Comparison of ENCODE assay signal across 27 cellular contexts in genomic region chr10:105726149-105726548, GRCh38.
"Had no signal": no experiment of that assay in that cellular context is flagged by ENCODE, and none has a peak within 500 bp of the region (broad histone marks: within the 10 kb centered on the region; RNA-seq: fewer than 3 reads in every experiment).

No MANE protein-coding gene starts in this region.

- H3K9me3 Mint-ChIP-seq: nephron had no signal

- H2AFZ ChIP-seq: neural progenitor cell, parathyroid adenoma had no signal

- H3K4me1 ChIP-seq: neural progenitor cell, parathyroid adenoma, psoas muscle, right lobe of liver, stomach, thyroid gland, tibial nerve, vagina had no signal

- H3K27me3 ChIP-seq: neural progenitor cell, ovary, right lobe of liver, sigmoid colon, stomach, thyroid gland, tibial nerve, upper lobe of left lung, vagina had no signal

- H3K27me3 Mint-ChIP-seq: progenitor cell of endocrine pancreas; stimulated activated naive B cell treated with anti-CD40 and anti-IgM and Interleukin-4, amounts not matched to agents 10 μg/mL and 1 μg/mL and 100 μg/mL, for 72 hours; stimulated activated naive CD8-positive, alpha-beta T cell treated with anti-CD3 and anti-CD28 coated beads, Interleukin-15, Interleukin-2, amounts not matched to agents 100 ng/mL and 50 ng/mL, for 24 hours had no signal

- H3K36me3 ChIP-seq: neural progenitor cell, ovary, right lobe of liver, sigmoid colon, stomach, thoracic aorta, thyroid gland, tibial nerve, upper lobe of left lung, vagina had no signal

- H3K4me2 ChIP-seq: neural progenitor cell had no signal

- H3K9ac ChIP-seq: neural progenitor cell, parathyroid adenoma had no signal

- DNase-seq: occipital lobe; ovary; posterior cingulate gyrus; psoas muscle; right cardiac atrium; right lobe of liver; sigmoid colon; small intestine; stimulated activated CD4-positive, alpha-beta T cell treated with anti-CD3 and anti-CD28 coated beads, Interleukin-15, amount 100 ng/mL, for 24 hours; stimulated activated CD4-positive, alpha-beta T cell treated with anti-CD3 and anti-CD28 coated beads, Interleukin-2, amount 100 ng/mL, for 24 hours; stimulated activated CD4-positive, alpha-beta T cell treated with anti-CD3 and anti-CD28 coated beads, Interleukin-2, amount 100 ng/mL, for 48 hours; stimulated activated CD4-positive, alpha-beta T cell treated with anti-CD3 and anti-CD28 coated beads, Interleukin-4, amount 100 ng/mL, for 24 hours; stimulated activated naive B cell treated with anti-CD40 and anti-IgM and Interleukin-4, amounts not matched to agents 10 μg/mL and 1 μg/mL and 100 μg/mL, for 72 hours; stimulated activated naive CD4-positive, alpha-beta T cell treated with Interleukin-2 at 50 U/mL for 16 hours; stomach; thyroid gland; upper lobe of left lung had no signal

- H3K4me3 ChIP-seq: neural progenitor cell, ovary, psoas muscle, right lobe of liver, sigmoid colon, stomach, thoracic aorta, thyroid gland, tibial nerve, upper lobe of left lung, vagina had no signal

- FAIRE-seq: small intestine, urothelium cell line had no signal

- H3K36me3 Mint-ChIP-seq: neural progenitor cell; stimulated activated effector memory CD8-positive, alpha-beta T cell treated with anti-CD3 and anti-CD28 coated beads, Interleukin-12 subunit alpha, Interleukin-12 subunit beta, amount 100 ng/mL, for 72 hours; stimulated activated naive B cell treated with anti-CD40 and anti-IgM and Interleukin-4, amounts not matched to agents 10 μg/mL and 1 μg/mL and 100 μg/mL, for 72 hours had no signal

- H3K27ac ChIP-seq: neural progenitor cell, ovary, parathyroid adenoma, psoas muscle, right lobe of liver, sigmoid colon, stomach, thoracic aorta, thyroid gland, tibial nerve, upper lobe of left lung, vagina had no signal

- H3K79me2 ChIP-seq: parathyroid adenoma had no signal

- H3K9me3 ChIP-seq: ovary, psoas muscle, right lobe of liver, sigmoid colon, stomach, thoracic aorta, thyroid gland, tibial nerve, upper lobe of left lung, vagina had no signal

- H3K4me3 Mint-ChIP-seq: nephron; neural progenitor cell; stimulated activated effector memory CD8-positive, alpha-beta T cell treated with anti-CD3 and anti-CD28 coated beads, Interleukin-12 subunit alpha, Interleukin-12 subunit beta, amount 100 ng/mL, for 72 hours; stimulated activated naive B cell treated with anti-CD40 and anti-IgM and Interleukin-4, amounts not matched to agents 10 μg/mL and 1 μg/mL and 100 μg/mL, for 72 hours; stimulated activated naive CD8-positive, alpha-beta T cell treated with anti-CD3 and anti-CD28 coated beads, Interleukin-15, Interleukin-2, amounts not matched to agents 100 ng/mL and 50 ng/mL, for 24 hours had no signal

- ATAC-seq: psoas muscle; right cardiac atrium; right lobe of liver; stimulated activated effector memory CD8-positive, alpha-beta T cell treated with anti-CD3 and anti-CD28 coated beads, Interleukin-12 subunit alpha, Interleukin-12 subunit beta, amount 100 ng/mL, for 72 hours; stimulated activated naive B cell treated with anti-CD40 and anti-IgM and Interleukin-4, amounts not matched to agents 10 μg/mL and 1 μg/mL and 100 μg/mL, for 72 hours had no signal

- H3K27ac Mint-ChIP-seq: nephron; neural progenitor cell; progenitor cell of endocrine pancreas; stimulated activated effector memory CD8-positive, alpha-beta T cell treated with anti-CD3 and anti-CD28 coated beads, Interleukin-12 subunit alpha, Interleukin-12 subunit beta, amount 100 ng/mL, for 72 hours; stimulated activated naive B cell treated with anti-CD40 and anti-IgM and Interleukin-4, amounts not matched to agents 10 μg/mL and 1 μg/mL and 100 μg/mL, for 72 hours; stimulated activated naive CD8-positive, alpha-beta T cell treated with anti-CD3 and anti-CD28 coated beads, Interleukin-15, Interleukin-2, amounts not matched to agents 100 ng/mL and 50 ng/mL, for 24 hours had no signal

- H3K4me1 Mint-ChIP-seq: nephron; stimulated activated effector memory CD8-positive, alpha-beta T cell treated with anti-CD3 and anti-CD28 coated beads, Interleukin-12 subunit alpha, Interleukin-12 subunit beta, amount 100 ng/mL, for 72 hours; stimulated activated naive B cell treated with anti-CD40 and anti-IgM and Interleukin-4, amounts not matched to agents 10 μg/mL and 1 μg/mL and 100 μg/mL, for 72 hours had no signal
